ENCODE assay signal across 8 cellular contexts in the genomic region with DNA sequence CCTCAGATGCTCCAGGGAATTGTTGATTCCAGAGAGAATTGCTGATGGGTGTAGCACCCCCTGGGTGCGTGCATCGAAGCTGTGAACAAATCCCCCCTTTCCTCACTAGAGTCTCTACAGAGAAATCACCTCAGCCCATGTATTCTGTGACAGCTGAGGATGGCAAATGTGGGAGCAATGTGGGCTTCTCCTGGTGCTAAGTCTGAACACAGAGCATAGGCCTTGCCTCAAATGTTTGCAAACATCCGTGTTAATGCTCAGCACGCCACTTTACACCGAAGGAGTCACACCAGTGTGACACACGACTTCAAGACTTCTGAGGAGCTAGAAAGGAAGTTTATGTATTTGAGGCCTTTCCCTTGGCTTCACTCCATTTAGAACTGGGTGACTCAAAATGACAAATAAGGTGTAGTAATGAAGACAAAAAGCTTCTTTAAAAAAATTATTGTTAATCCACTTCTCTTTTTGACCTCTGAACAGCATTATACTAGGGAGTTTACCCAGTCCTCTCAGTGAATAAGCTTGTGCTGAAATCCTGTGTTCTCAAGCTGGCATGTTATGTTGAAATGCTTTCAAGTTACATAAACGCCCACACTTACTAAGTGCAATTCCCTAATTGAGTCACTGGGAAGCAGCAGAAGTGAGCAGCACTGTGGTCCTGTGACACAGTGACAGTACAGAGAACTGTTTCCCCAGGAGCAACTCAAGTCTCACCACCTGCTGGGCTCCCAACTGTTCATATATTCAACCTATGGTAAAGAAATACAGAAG.
DNase-seq lines count a peak whose midpoint lies in the region; ATAC-seq and TF ChIP-seq lines count a peak whose summit lies in the region.

No MANE protein-coding gene starts in this region.

- TF ChIP-seq CTCF in GM12864 (IDR thresholded peaks at IDR 0.05; ENCODE audit: low read depth, low read length, missing control alignments) (peak; percentile 3), retinal pigment epithelial cell (conservative IDR thresholded peaks at IDR 0.05; ENCODE audit: low read depth, low read length) (peak; percentile 18)

- H3K9me3 Mint-ChIP-seq in activated naive CD8-positive, alpha-beta T cell treated with anti-CD3 and anti-CD28 coated beads for 36 hours = no peaks in the 10 kb centered on the region

- ATAC-seq in GM21528 (IDR thresholded peaks at IDR 0.05; ENCODE audit: low FRiP score, unreplicated experiment) (peak; percentile 79), left cardiac atrium (peak; percentile 94 to 97)

- H3K27ac Mint-ChIP-seq in activated naive CD8-positive, alpha-beta T cell treated with anti-CD3 and anti-CD28 coated beads for 36 hours = peak overlapping the region; percentile 55

- H3K4me1 Mint-ChIP-seq in activated naive CD8-positive, alpha-beta T cell treated with anti-CD3 and anti-CD28 coated beads for 36 hours = peaks cover 16% of the 10 kb centered on the region

- intact Hi-C loops in left cardiac atrium (cut with DNase I) = no loop called here

- no peaks in the 10 kb centered on the region for H3K36me3 Mint-ChIP-seq in activated naive CD8-positive, alpha-beta T cell treated with anti-CD3 and anti-CD28 coated beads for 36 hours

- H3K4me3 Mint-ChIP-seq in activated naive CD8-positive, alpha-beta T cell treated with anti-CD3 and anti-CD28 coated beads for 36 hours = no peak overlapping the region

- no peak overlapping the region for H3K4me3 ChIP-seq in GM12864 (ENCODE audit: low read depth, low read length)
- no peak overlapping the region for H3K4me3 ChIP-seq in retinal pigment epithelial cell (ENCODE audit: low read length)

- H3K27me3 Mint-ChIP-seq in activated naive CD8-positive, alpha-beta T cell treated with anti-CD3 and anti-CD28 coated beads for 36 hours = peaks cover 10% of the 10 kb centered on the region

- DNase-seq in GM12864 (ENCODE audit: low read depth) = peak; percentile 48
- DNase-seq in HS-5 (ENCODE audit: low read depth) = peak; percentile 49
- DNase-seq in activated naive CD8-positive, alpha-beta T cell treated with anti-CD3 and anti-CD28 coated beads for 36 hours = no peak
- DNase-seq in left cardiac atrium = peak; percentile 36
- peak; percentile 85 for DNase-seq in retinal pigment epithelial cell (ENCODE audit: low read depth)
- DNase-seq in NCI-H1436 treated with DMSO at 0.1 percent for 48 hours (lab: John Stamatoyannopoulos, UW) = no peak
- no peak for DNase-seq in activated CD8-positive, alpha-beta memory T cell treated with anti-CD3 and anti-CD28 coated beads, Interleukin-2, amount 50 U/mL, for 48 hours

Comparison
In these comparisons a context has a peak if more than half of its experiments do, and no peak if none do; other contexts are left out.
1. DNase-seq: peak in GM12864 (single experiment), HS-5 (single experiment), left cardiac atrium (single experiment) and retinal pigment epithelial cell (single experiment); none in activated naive CD8-positive, alpha-beta T cell treated with anti-CD3 and anti-CD28 coated beads for 36 hours (single experiment), NCI-H1436 treated with DMSO at 0.1 percent for 48 hours (single experiment) and activated CD8-positive, alpha-beta memory T cell treated with anti-CD3 and anti-CD28 coated beads, Interleukin-2, amount 50 U/mL, for 48 hours (single experiment).